In the genomic region with DNA sequence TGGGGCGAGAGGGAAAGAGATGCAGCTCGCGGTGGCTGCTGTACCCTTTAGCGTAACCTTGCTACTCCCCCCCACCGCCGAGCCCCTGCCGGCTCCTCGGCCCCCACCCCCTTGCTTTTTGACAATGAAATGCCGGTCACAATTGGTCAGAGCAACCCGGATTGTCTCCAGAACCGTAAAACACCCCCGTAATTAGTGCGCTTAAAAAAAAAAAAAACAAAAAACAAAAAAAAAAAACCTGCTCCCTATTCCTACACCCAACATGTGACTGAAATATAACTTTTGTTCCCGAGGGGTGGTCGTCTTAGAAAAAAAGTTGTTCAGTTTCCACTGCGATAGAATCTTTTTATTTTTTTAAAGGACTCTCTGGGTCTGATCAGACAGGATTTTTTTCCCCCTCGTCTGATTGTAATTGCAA, we compare ENCODE assay signal across 8 cellular contexts. TPM values are rescaled to one million over a fixed set of nuclear protein-coding genes. Genes with fewer than 3 reads are reported as not detected.
DNase-seq lines count a peak whose midpoint lies in the region; ATAC-seq, FAIRE-seq and TF ChIP-seq lines count a peak whose summit lies in the region.

No MANE protein-coding gene starts in this region.

- H3K9ac ChIP-seq in SK-N-MC (ENCODE audit: insufficient read length) = peak overlapping the region; percentile 61

- H3K36me3 Mint-ChIP-seq in progenitor cell of endocrine pancreas (ENCODE audit: insufficient read depth) = no peaks in the 10 kb centered on the region

- DNase-seq in GM12865 (ENCODE audit: low read depth) (no peak), SK-N-MC (ENCODE audit: low read depth, low spot score) (no peak), epithelial cell of esophagus (ENCODE audit: low read depth) (no peak), progenitor cell of endocrine pancreas (ENCODE audit: low spot score, unreplicated experiment) (no peak), foreskin melanocyte (no peak), HTR-8/SVneo (ENCODE audit: insufficient read length, low spot score) (no peak)
- DNase-seq in NK-92 treated with Interleukin-12 subunit alpha and Interleukin-12 subunit beta, amount 100 ng/mL, for 24 hours (lab: John Stamatoyannopoulos, UW) = no peak

- H3K9me3 Mint-ChIP-seq in progenitor cell of endocrine pancreas (ENCODE audit: low read depth) = no peaks in the 10 kb centered on the region

- TF ChIP-seq CTCF in GM12865 (IDR thresholded peaks at IDR 0.05; ENCODE audit: insufficient read depth, low read depth, low read length, missing control alignments) (no peak), epithelial cell of esophagus (IDR thresholded peaks at IDR 0.05; ENCODE audit: insufficient read depth, low read depth, low read length, missing control alignments) (no peak), progenitor cell of endocrine pancreas (IDR thresholded peaks at IDR 0.05; ENCODE audit: unreplicated experiment) (no peak)

- peak overlapping the region; percentile 87 for H3K4me3 Mint-ChIP-seq in progenitor cell of endocrine pancreas (ENCODE audit: low read depth)

- H3K4me3 ChIP-seq in GM12865 (ENCODE audit: low read depth, low read length) = peak overlapping the region; percentile 99
- peak overlapping the region; percentile 86 for H3K4me3 ChIP-seq in SK-N-MC
- H3K4me3 ChIP-seq in epithelial cell of esophagus (ENCODE audit: low read length) = peak overlapping the region; percentile 96

- H3K9me3 ChIP-seq in SK-N-MC (ENCODE audit: low read depth, low read length) = no peaks in the 10 kb centered on the region

- H3K27ac ChIP-seq in SK-N-MC = no peak overlapping the region

- no peak for ATAC-seq in GM18868 (IDR thresholded peaks at IDR 0.05; ENCODE audit: unreplicated experiment)

- no peaks in the 10 kb centered on the region for H3K36me3 ChIP-seq in SK-N-MC (ENCODE audit: insufficient read depth, low read length)

- no peak for FAIRE-seq in HTR-8/SVneo (lab: Jason Lieb, UNC)

- no peaks in the 10 kb centered on the region for H3K27me3 Mint-ChIP-seq in progenitor cell of endocrine pancreas

- H3K4me1 Mint-ChIP-seq in progenitor cell of endocrine pancreas (ENCODE audit: low read depth) = peaks cover 33% of the 10 kb centered on the region

- peak overlapping the region; percentile 97 for H3K27ac Mint-ChIP-seq in progenitor cell of endocrine pancreas

RNA-seq across cellular contexts. Expression of gene ETV6, which starts 0.8 kb away (rescaled TPM):
- 49.7 and 55.2 TPM in 2 replicates for total RNA-seq in progenitor cell of endocrine pancreas
